9 cellular contexts compared by ENCODE assay signal in genomic region chr7:95509199-95509598, GRCh38. TPM values are rescaled to one million over a fixed set of nuclear protein-coding genes. Genes with fewer than 3 reads are reported as not detected.
DNase-seq lines count a peak whose midpoint lies in the region; ATAC-seq, FAIRE-seq and TF ChIP-seq lines count a peak whose summit lies in the region.
"Had no signal": no experiment of that assay in that cellular context is flagged by ENCODE, and none has a peak within 500 bp of the region (broad histone marks: within the 10 kb centered on the region; RNA-seq: fewer than 3 reads in every experiment).

No MANE protein-coding gene starts in this region.

- no peak for DNase-seq in GM18507 (ENCODE audit: extremely low spot score, insufficient read length, low read depth)
- DNase-seq in PC-3 = no peak
- DNase-seq in glutamatergic neuron = peak; percentile 62
- no peak for DNase-seq in GM12892 (ENCODE audit: insufficient read length)
- no peak for DNase-seq in GOT3 (lab: John Stamatoyannopoulos, UW)

- no peak for TF ChIP-seq POLR2A in GM12892 (IDR thresholded peaks at IDR 0.05; ENCODE audit: low read depth, low read length)

- POLR2A ChIA-PET in PC-3 (lab: Charles Lee; ENCODE audit: unreplicated experiment) = no interaction called here

- no peak overlapping the region for H3K4me2 ChIP-seq in PC-3 (ENCODE audit: low read length)

- CTCF ChIA-PET in PC-3 (lab: Charles Lee) = interaction anchor here (0.6 to 1.1 kb wide), 5 partner anchors 12 to 384 kb away, joined by 3 to 4 read pairs (median 3); no protein-coding TSS in a partner anchor

- BruUV-seq in PC-3 (replicated peaks; lab: Mats Ljungman, UMichigan) = no TSS peak

- TF ChIP-seq CTCF in PC-3 (conservative IDR thresholded peaks at IDR 0.05; ENCODE audit: low read depth, low read length) = no peak
- no peak for TF ChIP-seq CTCF in glutamatergic neuron (IDR thresholded peaks at IDR 0.05; ENCODE audit: partially characterized antibody, unreplicated experiment)

- H3K36me3 Mint-ChIP-seq in glutamatergic neuron (ENCODE audit: unreplicated experiment) = no peaks in the 10 kb centered on the region

- no peaks in the 10 kb centered on the region for H3K4me1 ChIP-seq in PC-3 (ENCODE audit: insufficient read depth, low read length)

- H3K27me3 Mint-ChIP-seq in glutamatergic neuron (ENCODE audit: unreplicated experiment) = peaks cover 2% of the 10 kb centered on the region

- peak; percentile 35 for FAIRE-seq in GM18507 (lab: Jason Lieb, UNC)
- no peak for FAIRE-seq in GM12892 (lab: Jason Lieb, UNC)
- FAIRE-seq: bronchial epithelial cell had no signal

- intact Hi-C loops in PC-3 (cut with micrococcal nuclease) = no loop called here

- H2AFZ ChIP-seq in PC-3 (ENCODE audit: low read length) = no peak overlapping the region

- peaks cover 4% of the 10 kb centered on the region for H3K9me3 Mint-ChIP-seq in glutamatergic neuron (ENCODE audit: unreplicated experiment)

- peak; percentile 48 for ATAC-seq in HG03280 (IDR thresholded peaks at IDR 0.05; ENCODE audit: unreplicated experiment)
- peak; percentile 29; the same call in 1 of the 2 replicates for ATAC-seq in PC-3
- no peak for ATAC-seq in GM18867 (IDR thresholded peaks at IDR 0.05; ENCODE audit: unreplicated experiment)
- ATAC-seq in GM18517 (IDR thresholded peaks at IDR 0.05; ENCODE audit: unreplicated experiment) = no peak

- H3K27ac ChIP-seq in PC-3 (ENCODE audit: low read length) = no peak overlapping the region

- H3K27me3 ChIP-seq in PC-3 (ENCODE audit: low read length) = 0 out of 2 replicates have a peak, but pooled peaks cover 3% of the 10 kb centered on the region

- H3K27ac Mint-ChIP-seq in glutamatergic neuron (ENCODE audit: unreplicated experiment) = no peak overlapping the region

- H3K4me3 ChIP-seq in PC-3 (ENCODE audit: low read length) = no peak overlapping the region

- H3K9ac ChIP-seq in PC-3 (ENCODE audit: low read length) = no peak overlapping the region

- no peaks in the 10 kb centered on the region for H3K9me2 ChIP-seq in PC-3 (replicated peaks; ENCODE audit: low read length)

- no peaks in the 10 kb centered on the region for H3F3A ChIP-seq in PC-3 (ENCODE audit: low read length, unreplicated experiment)

- no peaks in the 10 kb centered on the region for H3K79me2 ChIP-seq in PC-3 (ENCODE audit: low read length)

- no peaks in the 10 kb centered on the region for H3K36me3 ChIP-seq in PC-3 (ENCODE audit: low read depth, low read length)

- peaks cover 12% of the 10 kb centered on the region for H3K4me1 Mint-ChIP-seq in glutamatergic neuron (ENCODE audit: low read depth, unreplicated experiment)

- no peaks in the 10 kb centered on the region for H4K20me1 ChIP-seq in PC-3 (ENCODE audit: low read length)

- no peak overlapping the region for H3K4me3 Mint-ChIP-seq in glutamatergic neuron (ENCODE audit: unreplicated experiment)

- no peaks in the 10 kb centered on the region for H3K9me3 ChIP-seq in PC-3 (ENCODE audit: low read length)

RNA-seq across cellular contexts. Expression of gene ASB4, which starts 23.5 kb away (rescaled TPM):
- not detected in 2 replicates for total RNA-seq in PC-3 (2014; rRNA removed)
- not detected for total RNA-seq in glutamatergic neuron (ENCODE audit: unreplicated experiment)
- polyA plus RNA-seq in GM12892 (2012; ENCODE audit: missing spikeins) = not detected

Comparison
In these comparisons a context has a peak if more than half of its experiments do, and no peak if none do; other contexts are left out.
1. ATAC-seq: peak in HG03280 (single experiment) and PC-3 (single experiment); none in GM18867 (single experiment) and GM18517 (single experiment).